10 cellular contexts compared by ENCODE assay signal in the genomic region with DNA sequence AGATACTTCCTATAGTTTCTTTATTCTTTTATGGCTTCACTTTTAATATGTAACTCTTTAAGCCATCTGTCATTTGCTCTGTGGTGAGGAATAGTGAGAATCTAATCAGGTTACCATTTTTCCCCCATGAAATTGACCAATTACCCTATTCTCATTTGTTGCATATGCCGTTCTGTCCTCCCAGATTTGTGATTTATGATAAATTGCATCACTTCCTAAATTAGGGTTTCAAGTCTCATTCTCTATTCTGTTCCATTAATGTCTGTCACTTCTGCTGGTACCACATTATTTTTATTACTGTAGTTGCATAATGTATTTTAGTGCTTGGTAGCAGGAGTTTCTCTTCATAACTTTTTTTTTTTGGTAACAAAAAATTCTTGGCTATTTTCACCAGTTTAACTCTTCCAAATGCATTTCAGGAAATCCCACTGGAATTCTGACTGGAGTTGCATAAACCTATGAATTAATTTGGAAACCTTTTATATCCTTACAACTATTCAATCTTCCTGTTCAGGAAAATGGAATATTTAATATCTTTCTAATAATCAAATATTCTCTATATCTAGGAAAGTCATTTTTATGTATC. TPM values are rescaled to one million over a fixed set of nuclear protein-coding genes. Genes with fewer than 3 reads are reported as not detected.
DNase-seq lines count a peak whose midpoint lies in the region; ATAC-seq and TF ChIP-seq lines count a peak whose summit lies in the region.
"Had no signal": no experiment of that assay in that cellular context is flagged by ENCODE, and none has a peak within 500 bp of the region (broad histone marks: within the 10 kb centered on the region; RNA-seq: fewer than 3 reads in every experiment).

No MANE protein-coding gene starts in this region.

- no peak for TF ChIP-seq POLR2A in GM18505 (IDR thresholded peaks at IDR 0.05; ENCODE audit: borderline replicate concordance, extremely low read depth, insufficient read depth, insufficient read length)
- TF ChIP-seq POLR2A in ovary (IDR thresholded peaks at IDR 0.05): no peak

- peaks cover 74% of the 10 kb centered on the region for H3K4me1 Mint-ChIP-seq in activated CD8-positive, alpha-beta T cell treated with anti-CD3 and anti-CD28 coated beads, Interleukin-2, amount 10 ng/mL, durations not matched to agents 7 days and 5 days (ENCODE audit: low read depth)

- peaks cover 71 to 87% (median 83%) of the 10 kb centered on the region in 10 experiments for H3K4me1 ChIP-seq in BLaER1 treated with 17β-estradiol and CSF1 and Interleukin-3, amounts not matched to agents 10 nM and 100 nM
- peaks cover 22% of the 10 kb centered on the region for H3K4me1 ChIP-seq in effector memory CD4-positive, alpha-beta T cell (ENCODE audit: control insufficient read depth, insufficient read depth, low read length, poor library complexity, severe bottlenecking)
- no peaks in the 10 kb centered on the region for H3K4me1 ChIP-seq in ovary (ENCODE audit: insufficient read depth)

- H3K4me3 ChIP-seq in BLaER1 treated with 17β-estradiol and CSF1 and Interleukin-3, amounts not matched to agents 10 nM and 100 nM: peak overlapping the region in 5 of 10 experiments; percentile 16 to 59 (median 48); a peak in 5 of 20 replicates
- H3K4me3 ChIP-seq in HL-60 (replicated peaks; ENCODE audit: insufficient read depth, low read length) (no peak overlapping the region), ovary (no peak overlapping the region)
- H3K4me3 ChIP-seq in effector memory CD4-positive, alpha-beta T cell (ENCODE audit: insufficient read depth, low read depth, low read length, poor library complexity, severe bottlenecking): no peak overlapping the region

- peaks cover 10% of the 10 kb centered on the region for H3K9me3 Mint-ChIP-seq in activated CD8-positive, alpha-beta T cell treated with anti-CD3 and anti-CD28 coated beads, Interleukin-2, amount 10 ng/mL, durations not matched to agents 7 days and 5 days (ENCODE audit: insufficient read depth)
- H3K9me3 Mint-ChIP-seq: WTC11 had no signal

- WGBS in ovary, 3 donors: 55 to 83% (median 71%) methylated on average over 1 of the region's 1 CpG

- peaks cover 0 to 4% (median 0%) of the 10 kb centered on the region in 11 experiments; a peak in 3 of 22 replicates for H3K36me3 ChIP-seq in BLaER1 treated with 17β-estradiol and CSF1 and Interleukin-3, amounts not matched to agents 10 nM and 100 nM
- no peaks in the 10 kb centered on the region for H3K36me3 ChIP-seq in effector memory CD4-positive, alpha-beta T cell (ENCODE audit: control insufficient read depth, insufficient read depth, low read length)
- no peaks in the 10 kb centered on the region for H3K36me3 ChIP-seq in ovary

- DNase-seq in HL-60 (ENCODE audit: low read depth in 1 of 2, low spot score in 1 of 2): no peak
- no peak for DNase-seq in activated CD8-positive, alpha-beta T cell treated with anti-CD3 and anti-CD28 coated beads, Interleukin-2, amount 10 ng/mL, durations not matched to agents 7 days and 5 days
- DNase-seq in lung microvascular endothelial cell (ENCODE audit: low read depth in 2 of 2): peak; percentile 25 to 61
- DNase-seq in EL: no peak
- no peak for DNase-seq in effector memory CD4-positive, alpha-beta T cell
- no peak for DNase-seq in ovary
- DNase-seq: naive B cell had no signal

- CTCF ChIA-PET in activated CD8-positive, alpha-beta T cell treated with anti-CD3 and anti-CD28 coated beads, Interleukin-2, amount 10 ng/mL, durations not matched to agents 7 days and 5 days (lab: Charles Lee): interaction anchor here (1.0 to 2.6 kb wide), 5 partner anchors 11 to 198 kb away, joined by 3 to 10 read pairs (median 6); no protein-coding TSS in a partner anchor

- peak overlapping the region; percentile 36 to 88 (median 79); a peak in 19 of 22 replicates for H3K9ac ChIP-seq in BLaER1 treated with 17β-estradiol and CSF1 and Interleukin-3, amounts not matched to agents 10 nM and 100 nM

- no peaks in the 10 kb centered on the region for H3K27me3 ChIP-seq in BLaER1 treated with 17β-estradiol and CSF1 and Interleukin-3, amounts not matched to agents 10 nM and 100 nM
- no peaks in the 10 kb centered on the region for H3K27me3 ChIP-seq in HL-60 (ENCODE audit: insufficient read depth, poor library complexity, severe bottlenecking)
- no peaks in the 10 kb centered on the region for H3K27me3 ChIP-seq in effector memory CD4-positive, alpha-beta T cell (replicated peaks; ENCODE audit: control insufficient read depth, insufficient read depth, low read length, poor library complexity, severe bottlenecking)
- H3K27me3 ChIP-seq in ovary: no peaks in the 10 kb centered on the region

- POLR2A ChIA-PET in activated CD8-positive, alpha-beta T cell treated with anti-CD3 and anti-CD28 coated beads, Interleukin-2, amount 10 ng/mL, durations not matched to agents 7 days and 5 days (lab: Charles Lee): interaction anchor here (0.7 to 3.1 kb wide), 3 partner anchors 9 to 13 kb away, joined by 3 to 21 read pairs (median 4); no protein-coding TSS in a partner anchor

- H3K27ac Mint-ChIP-seq in activated CD8-positive, alpha-beta T cell treated with anti-CD3 and anti-CD28 coated beads, Interleukin-2, amount 10 ng/mL, durations not matched to agents 7 days and 5 days: peak overlapping the region; percentile 85

- no peaks in the 10 kb centered on the region for H4K20me1 ChIP-seq in BLaER1 treated with 17β-estradiol and CSF1 and Interleukin-3, amounts not matched to agents 10 nM and 100 nM

- peak overlapping the region; percentile 20 for H3K4me3 Mint-ChIP-seq in activated CD8-positive, alpha-beta T cell treated with anti-CD3 and anti-CD28 coated beads, Interleukin-2, amount 10 ng/mL, durations not matched to agents 7 days and 5 days
- H3K4me3 Mint-ChIP-seq: naive B cell, WTC11 had no signal

- H3K4me2 ChIP-seq in BLaER1 treated with 17β-estradiol and CSF1 and Interleukin-3, amounts not matched to agents 10 nM and 100 nM: peak overlapping the region; percentile 67 to 96 (median 84); a peak in 21 of 22 replicates

- peak overlapping the region; percentile 66 to 98 (median 94); a peak in 21 of 22 replicates for H3K27ac ChIP-seq in BLaER1 treated with 17β-estradiol and CSF1 and Interleukin-3, amounts not matched to agents 10 nM and 100 nM
- peak overlapping the region; percentile 45 for H3K27ac ChIP-seq in HL-60 (replicated peaks)
- no peak overlapping the region for H3K27ac ChIP-seq in effector memory CD4-positive, alpha-beta T cell (ENCODE audit: insufficient read depth, low read length, poor library complexity, severe bottlenecking)
- no peak overlapping the region for H3K27ac ChIP-seq in ovary

- no peak for TF ChIP-seq EP300 in ovary (IDR thresholded peaks at IDR 0.05)

- H3K36me3 Mint-ChIP-seq in activated CD8-positive, alpha-beta T cell treated with anti-CD3 and anti-CD28 coated beads, Interleukin-2, amount 10 ng/mL, durations not matched to agents 7 days and 5 days (ENCODE audit: low read depth): peaks cover 60% of the 10 kb centered on the region
- H3K36me3 Mint-ChIP-seq: WTC11 had no signal

- no peak for ATAC-seq in activated CD8-positive, alpha-beta T cell treated with anti-CD3 and anti-CD28 coated beads, Interleukin-2, amount 10 ng/mL, durations not matched to agents 7 days and 5 days
- ATAC-seq in GM18505 (IDR thresholded peaks at IDR 0.05; ENCODE audit: unreplicated experiment): no peak

- no peaks in the 10 kb centered on the region for H3K27me3 Mint-ChIP-seq in activated CD8-positive, alpha-beta T cell treated with anti-CD3 and anti-CD28 coated beads, Interleukin-2, amount 10 ng/mL, durations not matched to agents 7 days and 5 days (ENCODE audit: low read depth)
- H3K27me3 Mint-ChIP-seq: naive B cell had no signal

- intact Hi-C loops in ovary (cut with DNase I): no loop called here

- peaks cover 6 to 18% (median 8%) of the 10 kb centered on the region in 11 experiments; a peak in 20 of 22 replicates for H3K9me3 ChIP-seq in BLaER1 treated with 17β-estradiol and CSF1 and Interleukin-3, amounts not matched to agents 10 nM and 100 nM (replicated peaks in 1 of 11)
- H3K9me3 ChIP-seq in effector memory CD4-positive, alpha-beta T cell (ENCODE audit: control insufficient read depth, low read length): no peaks in the 10 kb centered on the region
- no peaks in the 10 kb centered on the region for H3K9me3 ChIP-seq in ovary

- no peak for TF ChIP-seq CTCF in HL-60 (IDR thresholded peaks at IDR 0.05; ENCODE audit: insufficient read depth, low read length)
- TF ChIP-seq CTCF in ovary (IDR thresholded peaks at IDR 0.05): no peak

RNA-seq across cellular contexts. Expression of a gene that starts 44.0 kb away (rescaled TPM):
- total RNA-seq in activated CD8-positive, alpha-beta T cell treated with anti-CD3 and anti-CD28 coated beads, Interleukin-2, amount 10 ng/mL, durations not matched to agents 7 days and 5 days: 10 to 100 TPM; 31.6 to 32.8 TPM
- 7.0 and 10.1 TPM in 2 replicates for total RNA-seq in lung microvascular endothelial cell
- 10 to 100 TPM; 18.8 to 28.1 (median 23.5) TPM for total RNA-seq in ovary
- 10 to 100 TPM; 17.3 to 21.2 TPM for polyA plus RNA-seq in ovary

Comparison
In these comparisons a context has a peak if more than half of its experiments do, and no peak if none do; other contexts are left out.
1. H3K27ac ChIP-seq: peak in BLaER1 treated with 17β-estradiol and CSF1 and Interleukin-3, amounts not matched to agents 10 nM and 100 nM (11 of 11) and HL-60 (single experiment); none in effector memory CD4-positive, alpha-beta T cell (single experiment) and ovary (0 of 2).
2. DNase-seq: peak in lung microvascular endothelial cell (2 of 2); none in HL-60 (0 of 2), activated CD8-positive, alpha-beta T cell treated with anti-CD3 and anti-CD28 coated beads, Interleukin-2, amount 10 ng/mL, durations not matched to agents 7 days and 5 days (single experiment), EL (single experiment), effector memory CD4-positive, alpha-beta T cell (0 of 3) and ovary (0 of 5).